ENCODE assay signal across 1 cellular context in the genomic region with DNA sequence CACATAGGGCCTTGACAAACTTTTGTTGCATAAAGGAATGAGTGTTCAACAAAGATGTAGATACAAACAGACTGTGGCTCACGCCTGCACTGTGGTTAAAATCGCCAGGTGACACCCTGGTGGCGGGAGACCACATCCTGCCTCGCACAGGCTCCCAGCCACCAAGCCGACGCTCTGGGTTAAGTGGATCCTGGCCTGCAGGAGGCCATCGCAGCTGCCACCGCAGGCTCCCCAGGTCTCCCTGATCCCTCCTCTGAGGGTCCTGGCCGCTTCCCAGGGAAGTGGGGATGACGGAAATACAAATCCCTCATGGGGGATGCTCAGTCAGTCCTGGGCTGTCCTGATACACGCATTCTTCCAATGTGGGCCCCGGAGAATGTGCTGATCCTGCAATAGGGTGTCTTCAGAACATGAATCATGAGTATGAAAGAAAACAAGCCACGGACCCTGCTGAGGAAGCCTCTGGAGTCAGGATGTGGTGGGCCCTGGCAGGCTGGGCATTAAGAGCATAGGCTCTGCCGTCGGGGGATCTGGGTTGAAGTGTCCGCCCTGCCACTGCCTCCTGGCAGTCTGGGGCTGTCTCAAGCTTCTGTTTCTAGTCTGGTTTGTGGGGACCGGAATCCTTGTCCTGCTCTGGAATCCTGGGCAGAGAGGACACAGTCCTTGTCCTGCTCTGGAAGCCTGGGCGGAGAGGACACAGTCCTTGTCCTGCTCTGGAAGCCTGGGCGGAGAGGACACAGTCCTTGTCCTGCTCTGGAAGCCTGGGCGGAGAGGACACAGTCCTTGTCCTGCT.
TF ChIP-seq lines count a peak whose summit lies in the region.

No MANE protein-coding gene starts in this region.

TF ChIP-seq in GM12878, 131 proteins besides CTCF, POLR2A, EP300 and RAD21 (continued from another document):
- TF ChIP-seq, protein P1, sequence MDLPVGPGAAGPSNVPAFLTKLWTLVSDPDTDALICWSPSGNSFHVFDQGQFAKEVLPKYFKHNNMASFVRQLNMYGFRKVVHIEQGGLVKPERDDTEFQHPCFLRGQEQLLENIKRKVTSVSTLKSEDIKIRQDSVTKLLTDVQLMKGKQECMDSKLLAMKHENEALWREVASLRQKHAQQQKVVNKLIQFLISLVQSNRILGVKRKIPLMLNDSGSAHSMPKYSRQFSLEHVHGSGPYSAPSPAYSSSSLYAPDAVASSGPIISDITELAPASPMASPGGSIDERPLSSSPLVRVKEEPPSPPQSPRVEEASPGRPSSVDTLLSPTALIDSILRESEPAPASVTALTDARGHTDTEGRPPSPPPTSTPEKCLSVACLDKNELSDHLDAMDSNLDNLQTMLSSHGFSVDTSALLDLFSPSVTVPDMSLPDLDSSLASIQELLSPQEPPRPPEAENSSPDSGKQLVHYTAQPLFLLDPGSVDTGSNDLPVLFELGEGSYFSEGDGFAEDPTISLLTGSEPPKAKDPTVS (IDR thresholded peaks at IDR 0.05; ENCODE audit: low read depth, low read length): no peak
- TF ChIP-seq, protein P2, sequence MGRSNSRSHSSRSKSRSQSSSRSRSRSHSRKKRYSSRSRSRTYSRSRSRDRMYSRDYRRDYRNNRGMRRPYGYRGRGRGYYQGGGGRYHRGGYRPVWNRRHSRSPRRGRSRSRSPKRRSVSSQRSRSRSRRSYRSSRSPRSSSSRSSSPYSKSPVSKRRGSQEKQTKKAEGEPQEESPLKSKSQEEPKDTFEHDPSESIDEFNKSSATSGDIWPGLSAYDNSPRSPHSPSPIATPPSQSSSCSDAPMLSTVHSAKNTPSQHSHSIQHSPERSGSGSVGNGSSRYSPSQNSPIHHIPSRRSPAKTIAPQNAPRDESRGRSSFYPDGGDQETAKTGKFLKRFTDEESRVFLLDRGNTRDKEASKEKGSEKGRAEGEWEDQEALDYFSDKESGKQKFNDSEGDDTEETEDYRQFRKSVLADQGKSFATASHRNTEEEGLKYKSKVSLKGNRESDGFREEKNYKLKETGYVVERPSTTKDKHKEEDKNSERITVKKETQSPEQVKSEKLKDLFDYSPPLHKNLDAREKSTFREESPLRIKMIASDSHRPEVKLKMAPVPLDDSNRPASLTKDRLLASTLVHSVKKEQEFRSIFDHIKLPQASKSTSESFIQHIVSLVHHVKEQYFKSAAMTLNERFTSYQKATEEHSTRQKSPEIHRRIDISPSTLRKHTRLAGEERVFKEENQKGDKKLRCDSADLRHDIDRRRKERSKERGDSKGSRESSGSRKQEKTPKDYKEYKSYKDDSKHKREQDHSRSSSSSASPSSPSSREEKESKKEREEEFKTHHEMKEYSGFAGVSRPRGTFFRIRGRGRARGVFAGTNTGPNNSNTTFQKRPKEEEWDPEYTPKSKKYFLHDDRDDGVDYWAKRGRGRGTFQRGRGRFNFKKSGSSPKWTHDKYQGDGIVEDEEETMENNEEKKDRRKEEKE (IDR thresholded peaks at IDR 0.05): no peak
- TF ChIP-seq MEF2A (IDR thresholded peaks at IDR 0.05; ENCODE audit: insufficient read depth, low read depth, low read length): no peak
- peak; percentile 84 to 93 for TF ChIP-seq BHLHE40 (IDR thresholded peaks at IDR 0.05; ENCODE audit: borderline replicate concordance in 1 of 2, low read depth in 2 of 2, low read length in 1 of 2)
- TF ChIP-seq CBX5 (IDR thresholded peaks at IDR 0.05; ENCODE audit: low read depth): no peak
- TF ChIP-seq LARP7 (IDR thresholded peaks at IDR 0.05): no peak
- peak; percentile 89 for TF ChIP-seq RUNX3 (IDR thresholded peaks at IDR 0.05; ENCODE audit: low read length)
- TF ChIP-seq YY1 (IDR thresholded peaks at IDR 0.05; ENCODE audit: low read depth, low read length): no peak
- TF ChIP-seq, protein P3, sequence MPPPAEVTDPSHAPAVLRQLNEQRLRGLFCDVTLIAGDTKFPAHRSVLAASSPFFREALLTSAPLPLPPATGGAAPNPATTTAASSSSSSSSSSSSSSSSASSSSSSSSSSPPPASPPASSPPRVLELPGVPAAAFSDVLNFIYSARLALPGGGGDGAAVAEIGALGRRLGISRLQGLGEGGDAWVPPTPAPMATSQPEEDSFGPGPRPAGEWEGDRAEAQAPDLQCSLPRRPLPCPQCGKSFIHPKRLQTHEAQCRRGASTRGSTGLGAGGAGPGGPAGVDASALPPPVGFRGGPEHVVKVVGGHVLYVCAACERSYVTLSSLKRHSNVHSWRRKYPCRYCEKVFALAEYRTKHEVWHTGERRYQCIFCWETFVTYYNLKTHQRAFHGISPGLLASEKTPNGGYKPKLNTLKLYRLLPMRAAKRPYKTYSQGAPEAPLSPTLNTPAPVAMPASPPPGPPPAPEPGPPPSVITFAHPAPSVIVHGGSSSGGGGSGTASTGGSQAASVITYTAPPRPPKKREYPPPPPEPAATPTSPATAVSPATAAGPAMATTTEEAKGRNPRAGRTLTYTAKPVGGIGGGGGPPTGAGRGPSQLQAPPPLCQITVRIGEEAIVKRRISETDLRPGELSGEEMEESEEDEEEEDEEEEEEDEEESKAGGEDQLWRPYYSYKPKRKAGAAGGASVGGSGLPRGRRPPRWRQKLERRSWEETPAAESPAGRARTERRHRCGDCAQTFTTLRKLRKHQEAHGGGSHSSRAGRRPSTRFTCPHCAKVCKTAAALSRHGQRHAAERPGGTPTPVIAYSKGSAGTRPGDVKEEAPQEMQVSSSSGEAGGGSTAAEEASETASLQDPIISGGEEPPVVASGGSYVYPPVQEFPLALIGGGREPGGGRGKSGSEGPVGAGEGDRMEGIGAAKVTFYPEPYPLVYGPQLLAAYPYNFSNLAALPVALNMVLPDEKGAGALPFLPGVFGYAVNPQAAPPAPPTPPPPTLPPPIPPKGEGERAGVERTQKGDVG (CRISPR knock-in tag; IDR thresholded peaks at IDR 0.05): no peak
- 0 out of 2 replicates have a peak, but pooled peaks have one; percentile 76 for TF ChIP-seq TCF3 (IDR thresholded peaks at IDR 0.05; ENCODE audit: borderline replicate concordance, insufficient read depth, low read depth, low read length)
- peak; percentile 66; the same call in 1 of the 2 replicates for TF ChIP-seq PAX5 (IDR thresholded peaks at IDR 0.05; ENCODE audit: borderline replicate concordance, low read depth, low read length)
- TF ChIP-seq DPF2 (IDR thresholded peaks at IDR 0.05): peak; percentile 89
- TF ChIP-seq, protein P4, sequence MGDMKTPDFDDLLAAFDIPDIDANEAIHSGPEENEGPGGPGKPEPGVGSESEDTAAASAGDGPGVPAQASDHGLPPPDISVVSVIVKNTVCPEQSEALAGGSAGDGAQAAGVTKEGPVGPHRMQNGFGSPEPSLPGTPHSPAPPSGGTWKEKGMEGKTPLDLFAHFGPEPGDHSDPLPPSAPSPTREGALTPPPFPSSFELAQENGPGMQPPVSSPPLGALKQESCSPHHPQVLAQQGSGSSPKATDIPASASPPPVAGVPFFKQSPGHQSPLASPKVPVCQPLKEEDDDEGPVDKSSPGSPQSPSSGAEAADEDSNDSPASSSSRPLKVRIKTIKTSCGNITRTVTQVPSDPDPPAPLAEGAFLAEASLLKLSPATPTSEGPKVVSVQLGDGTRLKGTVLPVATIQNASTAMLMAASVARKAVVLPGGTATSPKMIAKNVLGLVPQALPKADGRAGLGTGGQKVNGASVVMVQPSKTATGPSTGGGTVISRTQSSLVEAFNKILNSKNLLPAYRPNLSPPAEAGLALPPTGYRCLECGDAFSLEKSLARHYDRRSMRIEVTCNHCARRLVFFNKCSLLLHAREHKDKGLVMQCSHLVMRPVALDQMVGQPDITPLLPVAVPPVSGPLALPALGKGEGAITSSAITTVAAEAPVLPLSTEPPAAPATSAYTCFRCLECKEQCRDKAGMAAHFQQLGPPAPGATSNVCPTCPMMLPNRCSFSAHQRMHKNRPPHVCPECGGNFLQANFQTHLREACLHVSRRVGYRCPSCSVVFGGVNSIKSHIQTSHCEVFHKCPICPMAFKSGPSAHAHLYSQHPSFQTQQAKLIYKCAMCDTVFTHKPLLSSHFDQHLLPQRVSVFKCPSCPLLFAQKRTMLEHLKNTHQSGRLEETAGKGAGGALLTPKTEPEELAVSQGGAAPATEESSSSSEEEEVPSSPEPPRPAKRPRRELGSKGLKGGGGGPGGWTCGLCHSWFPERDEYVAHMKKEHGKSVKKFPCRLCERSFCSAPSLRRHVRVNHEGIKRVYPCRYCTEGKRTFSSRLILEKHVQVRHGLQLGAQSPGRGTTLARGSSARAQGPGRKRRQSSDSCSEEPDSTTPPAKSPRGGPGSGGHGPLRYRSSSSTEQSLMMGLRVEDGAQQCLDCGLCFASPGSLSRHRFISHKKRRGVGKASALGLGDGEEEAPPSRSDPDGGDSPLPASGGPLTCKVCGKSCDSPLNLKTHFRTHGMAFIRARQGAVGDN (IDR thresholded peaks at IDR 0.05): peak; percentile 34; the same call in 1 of the 2 replicates
- 0 out of 2 replicates have a peak, but pooled peaks have one; percentile 27 for TF ChIP-seq BCL11A (IDR thresholded peaks at IDR 0.05; ENCODE audit: low read depth, low read length)
- TF ChIP-seq, protein P5, sequence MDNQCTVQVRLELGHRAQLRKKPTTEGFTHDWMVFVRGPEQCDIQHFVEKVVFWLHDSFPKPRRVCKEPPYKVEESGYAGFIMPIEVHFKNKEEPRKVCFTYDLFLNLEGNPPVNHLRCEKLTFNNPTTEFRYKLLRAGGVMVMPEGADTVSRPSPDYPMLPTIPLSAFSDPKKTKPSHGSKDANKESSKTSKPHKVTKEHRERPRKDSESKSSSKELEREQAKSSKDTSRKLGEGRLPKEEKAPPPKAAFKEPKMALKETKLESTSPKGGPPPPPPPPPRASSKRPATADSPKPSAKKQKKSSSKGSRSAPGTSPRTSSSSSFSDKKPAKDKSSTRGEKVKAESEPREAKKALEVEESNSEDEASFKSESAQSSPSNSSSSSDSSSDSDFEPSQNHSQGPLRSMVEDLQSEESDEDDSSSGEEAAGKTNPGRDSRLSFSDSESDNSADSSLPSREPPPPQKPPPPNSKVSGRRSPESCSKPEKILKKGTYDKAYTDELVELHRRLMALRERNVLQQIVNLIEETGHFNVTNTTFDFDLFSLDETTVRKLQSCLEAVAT (IDR thresholded peaks at IDR 0.05): peak; percentile 82
- peak; percentile 80 for TF ChIP-seq IKZF1 (conservative IDR thresholded peaks at IDR 0.05)
- TF ChIP-seq MEF2B (IDR thresholded peaks at IDR 0.05; ENCODE audit: partially characterized antibody, poor library complexity, severe bottlenecking): peak; percentile 13
- peak; percentile 86 for TF ChIP-seq TCF12 (IDR thresholded peaks at IDR 0.05; ENCODE audit: low read depth, low read length)
- TF ChIP-seq, protein P6, sequence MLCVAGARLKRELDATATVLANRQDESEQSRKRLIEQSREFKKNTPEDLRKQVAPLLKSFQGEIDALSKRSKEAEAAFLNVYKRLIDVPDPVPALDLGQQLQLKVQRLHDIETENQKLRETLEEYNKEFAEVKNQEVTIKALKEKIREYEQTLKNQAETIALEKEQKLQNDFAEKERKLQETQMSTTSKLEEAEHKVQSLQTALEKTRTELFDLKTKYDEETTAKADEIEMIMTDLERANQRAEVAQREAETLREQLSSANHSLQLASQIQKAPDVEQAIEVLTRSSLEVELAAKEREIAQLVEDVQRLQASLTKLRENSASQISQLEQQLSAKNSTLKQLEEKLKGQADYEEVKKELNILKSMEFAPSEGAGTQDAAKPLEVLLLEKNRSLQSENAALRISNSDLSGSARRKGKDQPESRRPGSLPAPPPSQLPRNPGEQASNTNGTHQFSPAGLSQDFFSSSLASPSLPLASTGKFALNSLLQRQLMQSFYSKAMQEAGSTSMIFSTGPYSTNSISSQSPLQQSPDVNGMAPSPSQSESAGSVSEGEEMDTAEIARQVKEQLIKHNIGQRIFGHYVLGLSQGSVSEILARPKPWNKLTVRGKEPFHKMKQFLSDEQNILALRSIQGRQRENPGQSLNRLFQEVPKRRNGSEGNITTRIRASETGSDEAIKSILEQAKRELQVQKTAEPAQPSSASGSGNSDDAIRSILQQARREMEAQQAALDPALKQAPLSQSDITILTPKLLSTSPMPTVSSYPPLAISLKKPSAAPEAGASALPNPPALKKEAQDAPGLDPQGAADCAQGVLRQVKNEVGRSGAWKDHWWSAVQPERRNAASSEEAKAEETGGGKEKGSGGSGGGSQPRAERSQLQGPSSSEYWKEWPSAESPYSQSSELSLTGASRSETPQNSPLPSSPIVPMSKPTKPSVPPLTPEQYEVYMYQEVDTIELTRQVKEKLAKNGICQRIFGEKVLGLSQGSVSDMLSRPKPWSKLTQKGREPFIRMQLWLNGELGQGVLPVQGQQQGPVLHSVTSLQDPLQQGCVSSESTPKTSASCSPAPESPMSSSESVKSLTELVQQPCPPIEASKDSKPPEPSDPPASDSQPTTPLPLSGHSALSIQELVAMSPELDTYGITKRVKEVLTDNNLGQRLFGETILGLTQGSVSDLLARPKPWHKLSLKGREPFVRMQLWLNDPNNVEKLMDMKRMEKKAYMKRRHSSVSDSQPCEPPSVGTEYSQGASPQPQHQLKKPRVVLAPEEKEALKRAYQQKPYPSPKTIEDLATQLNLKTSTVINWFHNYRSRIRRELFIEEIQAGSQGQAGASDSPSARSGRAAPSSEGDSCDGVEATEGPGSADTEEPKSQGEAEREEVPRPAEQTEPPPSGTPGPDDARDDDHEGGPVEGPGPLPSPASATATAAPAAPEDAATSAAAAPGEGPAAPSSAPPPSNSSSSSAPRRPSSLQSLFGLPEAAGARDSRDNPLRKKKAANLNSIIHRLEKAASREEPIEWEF (IDR thresholded peaks at IDR 0.05; ENCODE audit: insufficient replicate concordance, low read depth, low read length): no peak
- TF ChIP-seq ETV6 (conservative IDR thresholded peaks at IDR 0.05 in 1 of 2, IDR thresholded peaks at IDR 0.05 in 1 of 2; ENCODE audit: borderline replicate concordance in 1 of 2, low read depth in 1 of 2): no peak
- TF ChIP-seq CHD2 (IDR thresholded peaks at IDR 0.05; ENCODE audit: borderline replicate concordance, low read depth, low read length): peak; percentile 25; the same call in 1 of the 2 replicates
- TF ChIP-seq CBFB (IDR thresholded peaks at IDR 0.05; ENCODE audit: low read depth): peak; percentile 83; the same call in 1 of the 2 replicates
- TF ChIP-seq CREM (IDR thresholded peaks at IDR 0.05; ENCODE audit: low read depth): no peak
- TF ChIP-seq, protein P7, sequence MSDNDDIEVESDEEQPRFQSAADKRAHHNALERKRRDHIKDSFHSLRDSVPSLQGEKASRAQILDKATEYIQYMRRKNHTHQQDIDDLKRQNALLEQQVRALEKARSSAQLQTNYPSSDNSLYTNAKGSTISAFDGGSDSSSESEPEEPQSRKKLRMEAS (IDR thresholded peaks at IDR 0.05; ENCODE audit: low read depth, low read length): peak; percentile 42; the same call in 1 of the 2 replicates
